8 cellular contexts compared by ENCODE assay signal in genomic region chr3:184582998-184583344, GRCh38. TPM values are rescaled to one million over a fixed set of nuclear protein-coding genes. Genes with fewer than 3 reads are reported as not detected.
DNase-seq lines count a peak whose midpoint lies in the region; ATAC-seq, FAIRE-seq and TF ChIP-seq lines count a peak whose summit lies in the region.

No MANE protein-coding gene starts in this region.

- H3K27ac ChIP-seq in SJSA1 (peak overlapping the region; percentile 33), H1 (ENCODE audit: low read depth, low read length) (no peak overlapping the region), mesodermal cell (ENCODE audit: low read depth, low read length, severe bottlenecking) (peak overlapping the region; percentile 91)

- TF ChIP-seq RAD21 in H1 (IDR thresholded peaks at IDR 0.05 in 1 of 2, conservative IDR thresholded peaks at IDR 0.05 in 1 of 2; ENCODE audit: low read depth in 2 of 2, low read length in 2 of 2) = no peak

- H3K79me2 ChIP-seq in H1 (ENCODE audit: control insufficient read depth in 1 of 2, insufficient read depth in 2 of 2, low read length in 2 of 2) = no peaks in the 10 kb centered on the region

- peak overlapping the region; percentile 49 for H3K4me3 ChIP-seq in SJSA1
- peak overlapping the region; percentile 44 to 71 (median 52) for H3K4me3 ChIP-seq in H1 (ENCODE audit: extremely low read depth in 1 of 4, insufficient read depth in 2 of 4, low read depth in 3 of 4, low read length in 4 of 4)
- peak overlapping the region; percentile 31 for H3K4me3 ChIP-seq in mesodermal cell (ENCODE audit: extremely low read depth, insufficient read depth, low read length, poor library complexity, severe bottlenecking)

- no peak for TF ChIP-seq CTCF in H1 (IDR thresholded peaks at IDR 0.05; ENCODE audit: control extremely low read depth in 1 of 3, insufficient read depth in 1 of 3, low read depth in 1 of 3, low read length in 3 of 3)

- no peak overlapping the region for H4K91ac ChIP-seq in H1 (replicated peaks; ENCODE audit: insufficient read length, low read length)

- TF ChIP-seq POLR2A in H1 (IDR thresholded peaks at IDR 0.05; ENCODE audit: control extremely low read depth in 1 of 2, low read depth in 2 of 2, low read length in 2 of 2) = no peak

- H2BK5ac ChIP-seq in H1 (ENCODE audit: low read depth, low read length) = no peak overlapping the region; the same call in 1 of the 2 replicates

- H3K23ac ChIP-seq in H1 (ENCODE audit: insufficient read length) = no peak overlapping the region

- H4K5ac ChIP-seq in H1 (ENCODE audit: insufficient read length, low read depth, low read length) = no peak overlapping the region

- H2BK15ac ChIP-seq in H1 (ENCODE audit: low read length) = 0 out of 2 replicates have a peak overlapping the region, but pooled peaks have one; percentile 46

- H3K9me3 ChIP-seq in SJSA1 (replicated peaks) = no peaks in the 10 kb centered on the region
- no peaks in the 10 kb centered on the region for H3K9me3 ChIP-seq in H1 (ENCODE audit: insufficient read depth in 2 of 2, low read depth in 1 of 2, low read length in 1 of 2)
- no peaks in the 10 kb centered on the region for H3K9me3 ChIP-seq in mesodermal cell (ENCODE audit: control insufficient read depth, low read length)

- no peak for DNase-seq in SJSA1 (ENCODE audit: low read depth in 1 of 2, low spot score in 2 of 2)
- peak in 1 of 2 experiments; percentile 69 for DNase-seq in H1 (ENCODE audit: low read depth in 1 of 2, low spot score in 2 of 2)
- peak; percentile 33 for DNase-seq in superior temporal gyrus (ENCODE audit: extremely low spot score)
- no peak for DNase-seq in NCI-H1436 (lab: John Stamatoyannopoulos, UW)
- DNase-seq in NCI-H146 treated with DMSO at 0.1 percent for 48 hours (lab: John Stamatoyannopoulos, UW; ENCODE audit: unreplicated experiment) = no peak

- 0 out of 2 replicates have a peak overlapping the region, but pooled peaks have one; percentile 39 for H4K8ac ChIP-seq in H1 (ENCODE audit: extremely low read depth, insufficient read depth, low read length)

- H3K18ac ChIP-seq in H1 (ENCODE audit: extremely low read depth, low read length) = peak overlapping the region; percentile 71

- no peak for TF ChIP-seq EP300 in H1 (IDR thresholded peaks at IDR 0.05; ENCODE audit: borderline replicate concordance in 1 of 2, low read depth in 2 of 2, low read length in 2 of 2)

- H2BK120ac ChIP-seq in H1 (replicated peaks; ENCODE audit: low read depth, low read length) = no peak overlapping the region

- H2AK5ac ChIP-seq in H1 (ENCODE audit: low read depth, low read length) = no peak overlapping the region

- POLR2A ChIA-PET in H1 (lab: Charles Lee; ENCODE audit: partially characterized antibody) = interaction anchor here (0.8 to 6.5 kb wide), 12 partner anchors 8 to 199 kb away, joined by 3 to 46 read pairs (median 6); partner anchors contain the start of genes EPHB3 and MAGEF1

- peak overlapping the region in 2 of 4 experiments; percentile 8 to 12; a peak in 1 of 7 replicates for H3K9ac ChIP-seq in H1 (replicated peaks in 1 of 4; ENCODE audit: extremely low read depth in 1 of 4, low read depth in 3 of 4, low read length in 3 of 4)

- no peak for FAIRE-seq in H1 (lab: Jason Lieb, UNC)

- no peaks in the 10 kb centered on the region; the same call in 1 of the 2 replicates for H3K79me1 ChIP-seq in H1 (ENCODE audit: low read depth, low read length)

- 3% methylated on average over 13 of the region's 13 CpGs; no CpG with 5 or more reads in 1 of the 2 experiments for WGBS in H1 (ENCODE audit: extremely low coverage in 1 of 2, insufficient coverage in 1 of 2, insufficient read length in 1 of 2, insufficient replicate concordance in 2 of 2, low coverage in 1 of 2, low lambda C conversion rate in 2 of 2, missing lambda C conversion rate in 1 of 2), 2 experiments
- 15 to 18% methylated on average over 13 of the region's 13 CpGs for WGBS in mesodermal cell (ENCODE audit: insufficient coverage in 2 of 2), 2 experiments

- H2BK20ac ChIP-seq in H1 (ENCODE audit: low read length) = no peak overlapping the region

- peak overlapping the region; percentile 98 to 99 for H3K4me2 ChIP-seq in H1 (ENCODE audit: insufficient read depth in 1 of 2, low read depth in 2 of 2, low read length in 2 of 2)

- H3K4me1 ChIP-seq in SJSA1 (replicated peaks) (peaks cover 15% of the 10 kb centered on the region), H1 (replicated peaks in 1 of 4; ENCODE audit: control insufficient read depth in 3 of 4, insufficient read depth in 4 of 4, low read length in 3 of 4) (peaks cover 0 to 28% (median 20%) of the 10 kb centered on the region in 4 experiments; a peak in 6 of 7 replicates), mesodermal cell (ENCODE audit: control insufficient read depth, insufficient read depth, low read length, poor library complexity, severe bottlenecking) (peaks cover 40% of the 10 kb centered on the region)

- H2BK12ac ChIP-seq in H1 (ENCODE audit: low read depth, low read length) = peak overlapping the region; percentile 94; the same call in 1 of the 2 replicates

- peaks cover 5% of the 10 kb centered on the region for H3K36me3 ChIP-seq in SJSA1
- H3K36me3 ChIP-seq in H1 (ENCODE audit: control insufficient read depth in 2 of 4, insufficient read depth in 4 of 4, low read length in 3 of 4) = no peaks in the 10 kb centered on the region
- peaks cover 27% of the 10 kb centered on the region for H3K36me3 ChIP-seq in mesodermal cell (ENCODE audit: control insufficient read depth, insufficient read depth, low read length)

- CTCF ChIA-PET in H1 (lab: Charles Lee; ENCODE audit: partially characterized antibody) = interaction anchor here (0.5 to 5.9 kb wide), 26 partner anchors 9 to 467 kb away, joined by 3 to 51 read pairs (median 4); no protein-coding TSS in a partner anchor

- no peak overlapping the region for H3K14ac ChIP-seq in H1 (ENCODE audit: insufficient read length)

- H3K27me3 ChIP-seq in SJSA1 (replicated peaks) (no peaks in the 10 kb centered on the region), H1 (replicated peaks in 1 of 4; ENCODE audit: control insufficient read depth in 3 of 4, extremely low read depth in 1 of 4, insufficient read depth in 3 of 4, low read length in 3 of 4) (peaks cover 8 to 58% (median 48%) of the 10 kb centered on the region in 4 experiments)

- no peak overlapping the region for H3K56ac ChIP-seq in H1 (replicated peaks; ENCODE audit: insufficient read length, low read depth, low read length)

- no peaks in the 10 kb centered on the region for H4K20me1 ChIP-seq in H1 (replicated peaks in 1 of 2; ENCODE audit: control insufficient read depth in 1 of 2, insufficient read depth in 2 of 2, low read length in 2 of 2)

- 0 out of 2 replicates have a peak overlapping the region, but pooled peaks have one; percentile 48 for H2AFZ ChIP-seq in H1 (ENCODE audit: low read length)

- H3K23me2 ChIP-seq in H1 (ENCODE audit: low read depth, low read length) = peaks cover 17% of the 10 kb centered on the region

- ATAC-seq in HG03565 (IDR thresholded peaks at IDR 0.05; ENCODE audit: unreplicated experiment) = no peak
- ATAC-seq in GM21526 (IDR thresholded peaks at IDR 0.05; ENCODE audit: low FRiP score, unreplicated experiment) = no peak

- H3K4ac ChIP-seq in H1 (replicated peaks; ENCODE audit: insufficient read length, low read depth, low read length) = no peak overlapping the region

TF ChIP-seq in H1, 55 proteins besides CTCF, POLR2A, EP300 and RAD21:
- TF ChIP-seq BACH1 (IDR thresholded peaks at IDR 0.05; ENCODE audit: low read length) = no peak
- peak; percentile 38 for TF ChIP-seq EZH2 (IDR thresholded peaks at IDR 0.05; ENCODE audit: low read depth, low read length, severe bottlenecking)
- TF ChIP-seq CHD2 (IDR thresholded peaks at IDR 0.05; ENCODE audit: low read length) = no peak
- TF ChIP-seq SIN3A (conservative IDR thresholded peaks at IDR 0.05 in 1 of 2, IDR thresholded peaks at IDR 0.05 in 1 of 2; ENCODE audit: low read depth in 1 of 2, low read length in 2 of 2) = 0 out of 4 replicates have a peak, but pooled peaks of 1 of the 2 experiments have one; percentile 3
- TF ChIP-seq RNF2 (IDR thresholded peaks at IDR 0.05; ENCODE audit: borderline replicate concordance, low read depth, low read length, missing control alignments, poor library complexity, severe bottlenecking) = peak; percentile 65

RNA-seq across cellular contexts. Expression of gene EPHB3, which starts 21.4 kb away (rescaled TPM):
- 2.9 and 4.1 TPM in 2 replicates for total RNA-seq in SJSA1 (2014; rRNA removed; shearing (Covaris generic))
- total RNA-seq in H1 (2021; fragmentation: NEBNext Ultra II Directional; extraction: Animal tissue kit (Norgen Biotek cat#: 25700)) = 0.80 and 0.91 TPM in 2 replicates
- polyA plus RNA-seq in H1 (2011; rRNA removed) = 0.41 and 0.82 TPM in 2 replicates
- polyA plus RNA-seq in H1 (2011; cell fraction: cytosol; rRNA removed) = 0.61 TPM
- 1.5 TPM for polyA plus RNA-seq in H1 (2011; cell fraction: nucleus; rRNA removed)
- polyA plus RNA-seq in H1 (2012, experiment 1 of 2) = 0.83 to 1.3 TPM (median 1.0 TPM) in 4 replicates
- 1.2 TPM for polyA plus RNA-seq in H1 (2012, experiment 2 of 2)
- 0.55 TPM for polyA plus RNA-seq in H1 (2013, experiment 1 of 2)
- polyA plus RNA-seq in H1 (2013, experiment 2 of 2) = 0.46 TPM
- 0.78 and 1.8 TPM in 2 replicates for polyA minus RNA-seq in H1 (2011; rRNA and poly(A)+ RNA removed)
- 1.8 TPM for polyA minus RNA-seq in H1 (2011; cell fraction: cytosol; rRNA and poly(A)+ RNA removed)
- 0.40 TPM for polyA minus RNA-seq in H1 (2011; cell fraction: nucleus; rRNA and poly(A)+ RNA removed)
- polyA plus RNA-seq in mesodermal cell (2013, experiment 1 of 2) = 21.1 TPM
- 18.1 TPM for polyA plus RNA-seq in mesodermal cell (2013, experiment 2 of 2)
